In the genomic region with DNA sequence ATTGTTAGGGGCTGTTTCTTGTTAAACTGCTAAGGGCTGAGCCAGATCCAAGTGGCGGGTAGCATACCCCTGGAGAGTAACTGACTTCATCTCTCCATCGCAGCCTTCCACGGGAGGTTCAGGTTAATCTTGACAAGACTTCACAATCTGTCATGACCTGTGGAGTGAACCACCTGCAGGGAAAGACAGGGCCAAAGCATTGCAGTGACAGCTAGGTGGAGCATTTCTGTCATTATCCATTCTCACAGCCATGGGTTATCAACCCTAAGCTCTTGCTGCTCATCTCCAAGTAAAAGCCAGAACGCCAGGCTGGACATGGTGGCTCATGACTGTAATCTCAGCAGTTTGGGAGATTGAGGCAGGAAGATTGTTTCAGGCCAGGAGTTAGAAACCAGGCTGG, we compare ENCODE assay signal across 30 cellular contexts.
"Had no signal": no experiment of that assay in that cellular context is flagged by ENCODE, and none has a peak within 500 bp of the region (broad histone marks: within the 10 kb centered on the region; RNA-seq: fewer than 3 reads in every experiment).

No MANE protein-coding gene starts in this region.

- H3K27ac Mint-ChIP-seq: activated naive CD8-positive, alpha-beta T cell treated with anti-CD3 and anti-CD28 coated beads, Interleukin-2, amount 10 ng/mL, durations not matched to agents 7 days and 5 days; activated T-helper 2 cell treated with anti-CD3 and anti-CD28 coated beads, Interferon-gamma antibody, Interleukin-2, Interleukin-4, amounts not matched to agents 10 μg/mL and 5 μg/mL and 100 μg/mL, durations not matched to agents 14 hours and 24 hours and 36 hours; effector memory CD8-positive, alpha-beta T cell; naive thymus-derived CD4-positive, alpha-beta T cell; stimulated activated effector memory CD8-positive, alpha-beta T cell treated with anti-CD3 and anti-CD28 coated beads, Interleukin-12 subunit alpha, Interleukin-12 subunit beta, amount 100 ng/mL, for 72 hours; stimulated activated naive CD8-positive, alpha-beta T cell treated with anti-CD3 and anti-CD28 coated beads, Interleukin-15, amount 100 ng/mL, for 72 hours had no signal

- H3K4me1 Mint-ChIP-seq: activated naive CD8-positive, alpha-beta T cell treated with anti-CD3 and anti-CD28 coated beads, Interleukin-2, amount 10 ng/mL, durations not matched to agents 7 days and 5 days; naive thymus-derived CD4-positive, alpha-beta T cell; neural crest cell; stimulated activated effector memory CD8-positive, alpha-beta T cell treated with anti-CD3 and anti-CD28 coated beads, Interleukin-12 subunit alpha, Interleukin-12 subunit beta, amount 100 ng/mL, for 72 hours; stimulated activated naive CD8-positive, alpha-beta T cell treated with anti-CD3 and anti-CD28 coated beads, Interleukin-15, amount 100 ng/mL, for 72 hours had no signal

- ATAC-seq: activated T-cell treated with anti-CD3 and anti-CD28 coated beads, Interleukin-2, amount 50 U/mL, for 4 hours; effector memory CD8-positive, alpha-beta T cell; gastroesophageal sphincter; lower lobe of right lung; naive thymus-derived CD4-positive, alpha-beta T cell; stimulated activated effector memory CD8-positive, alpha-beta T cell treated with anti-CD3 and anti-CD28 coated beads, Interleukin-12 subunit alpha, Interleukin-12 subunit beta, amount 100 ng/mL, for 72 hours; stimulated activated naive CD8-positive, alpha-beta T cell treated with anti-CD3 and anti-CD28 coated beads, Interleukin-15, amount 100 ng/mL, for 72 hours had no signal

- DNase-seq: activated CD4-positive, alpha-beta T cell treated with anti-CD3 and anti-CD28 coated beads for 4 hours; activated CD4-positive, alpha-beta T cell treated with anti-CD3 and anti-CD28 coated beads, Interleukin-2, amount 50 U/mL, for 48 hours; activated CD4-positive, CD25-positive, alpha-beta regulatory T cell; activated CD8-positive, alpha-beta memory T cell treated with anti-CD3 and anti-CD28 coated beads, Interleukin-2, amount 50 U/mL, for 48 hours; activated naive CD4-positive, alpha-beta T cell treated with Interleukin-2 at 50 U/mL for 16 hours; activated naive CD8-positive, alpha-beta T cell treated with anti-CD3 and anti-CD28 coated beads, Interleukin-2, amount 10 ng/mL, durations not matched to agents 7 days and 5 days; activated T-cell treated with anti-CD3 and anti-CD28 coated beads, Interleukin-2, amount 50 U/mL, for 4 hours; amniotic stem cell; colonic mucosa; dorsolateral prefrontal cortex; effector memory CD8-positive, alpha-beta T cell; head of caudate nucleus; hypothalamus; kidney; lower lobe of right lung; naive thymus-derived CD4-positive, alpha-beta T cell; posterior cingulate gyrus; right lobe of liver; stimulated activated CD4-positive, alpha-beta T cell treated with anti-CD3 and anti-CD28 coated beads, Interleukin-1b, Interleukin-23, amount 100 ng/mL, for 48 hours; stimulated activated naive CD8-positive, alpha-beta T cell treated with anti-CD3 and anti-CD28 coated beads, Interleukin-15, amount 100 ng/mL, for 72 hours; T1000; uterus had no signal

- H3K36me3 ChIP-seq: breast epithelium, colonic mucosa, lower lobe of right lung, uterus had no signal

- FAIRE-seq: kidney had no signal

- H3K27ac ChIP-seq: breast epithelium, colonic mucosa, dorsolateral prefrontal cortex, epithelial cell of prostate, gastroesophageal sphincter, lower lobe of right lung, right lobe of liver, skin epidermis, tibial nerve, uterus had no signal

- H3K27me3 Mint-ChIP-seq: activated naive CD8-positive, alpha-beta T cell treated with anti-CD3 and anti-CD28 coated beads, Interleukin-2, amount 10 ng/mL, durations not matched to agents 7 days and 5 days; effector memory CD8-positive, alpha-beta T cell; naive thymus-derived CD4-positive, alpha-beta T cell; stimulated activated naive CD8-positive, alpha-beta T cell treated with anti-CD3 and anti-CD28 coated beads, Interleukin-15, amount 100 ng/mL, for 72 hours had no signal

- H3K4me3 Mint-ChIP-seq: activated naive CD8-positive, alpha-beta T cell treated with anti-CD3 and anti-CD28 coated beads, Interleukin-2, amount 10 ng/mL, durations not matched to agents 7 days and 5 days; activated T-cell treated with anti-CD3 and anti-CD28 coated beads, Interleukin-2, amount 50 U/mL, for 4 hours; effector memory CD8-positive, alpha-beta T cell; naive thymus-derived CD4-positive, alpha-beta T cell; neural crest cell; stimulated activated effector memory CD8-positive, alpha-beta T cell treated with anti-CD3 and anti-CD28 coated beads, Interleukin-12 subunit alpha, Interleukin-12 subunit beta, amount 100 ng/mL, for 72 hours; stimulated activated naive CD8-positive, alpha-beta T cell treated with anti-CD3 and anti-CD28 coated beads, Interleukin-15, amount 100 ng/mL, for 72 hours had no signal

- H3K4me1 ChIP-seq: breast epithelium, colonic mucosa, gastroesophageal sphincter, lower lobe of right lung, right lobe of liver, tibial nerve, uterus had no signal

- H3K9me3 Mint-ChIP-seq: activated naive CD8-positive, alpha-beta T cell treated with anti-CD3 and anti-CD28 coated beads, Interleukin-2, amount 10 ng/mL, durations not matched to agents 7 days and 5 days; activated T-cell treated with anti-CD3 and anti-CD28 coated beads, Interleukin-2, amount 50 U/mL, for 4 hours; activated T-helper 2 cell treated with anti-CD3 and anti-CD28 coated beads, Interferon-gamma antibody, Interleukin-2, Interleukin-4, amounts not matched to agents 10 μg/mL and 5 μg/mL and 100 μg/mL, durations not matched to agents 14 hours and 24 hours and 36 hours; effector memory CD8-positive, alpha-beta T cell; naive thymus-derived CD4-positive, alpha-beta T cell; stimulated activated effector memory CD8-positive, alpha-beta T cell treated with anti-CD3 and anti-CD28 coated beads, Interleukin-12 subunit alpha, Interleukin-12 subunit beta, amount 100 ng/mL, for 72 hours; stimulated activated naive CD8-positive, alpha-beta T cell treated with anti-CD3 and anti-CD28 coated beads, Interleukin-15, amount 100 ng/mL, for 72 hours had no signal

- H3K27me3 ChIP-seq: breast epithelium, colonic mucosa, dorsolateral prefrontal cortex, gastroesophageal sphincter, right lobe of liver, tibial nerve, uterus had no signal

- H3K36me3 Mint-ChIP-seq: activated naive CD8-positive, alpha-beta T cell treated with anti-CD3 and anti-CD28 coated beads, Interleukin-2, amount 10 ng/mL, durations not matched to agents 7 days and 5 days; stimulated activated effector memory CD8-positive, alpha-beta T cell treated with anti-CD3 and anti-CD28 coated beads, Interleukin-12 subunit alpha, Interleukin-12 subunit beta, amount 100 ng/mL, for 72 hours had no signal

- H3K4me3 ChIP-seq: breast epithelium, colonic mucosa, dorsolateral prefrontal cortex, gastroesophageal sphincter, lower lobe of right lung, right lobe of liver, skin epidermis, tibial nerve, uterus had no signal
